20 cellular contexts compared by ENCODE assay signal in the genomic region with DNA sequence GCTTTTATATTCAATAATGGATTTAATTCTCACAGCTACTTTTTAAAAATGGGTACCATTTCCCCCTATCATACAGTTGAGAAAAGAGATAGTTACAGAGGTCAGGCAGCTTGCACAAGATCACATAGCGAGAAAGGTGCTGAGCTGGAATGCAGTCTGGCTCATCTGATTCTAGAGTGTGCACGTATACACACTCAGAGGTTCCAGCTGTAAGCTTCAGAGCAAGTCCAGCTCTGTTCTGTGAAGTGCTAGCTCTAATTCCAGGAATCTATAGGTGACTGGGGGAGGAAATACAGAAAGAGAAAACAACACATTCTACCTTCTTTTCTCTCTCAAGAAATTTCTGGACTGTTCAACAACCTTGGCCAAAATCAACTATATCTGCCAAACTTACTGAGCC.
DNase-seq lines count a peak whose midpoint lies in the region; ATAC-seq and TF ChIP-seq lines count a peak whose summit lies in the region.
"Had no signal": no experiment of that assay in that cellular context is flagged by ENCODE, and none has a peak within 500 bp of the region (broad histone marks: within the 10 kb centered on the region; RNA-seq: fewer than 3 reads in every experiment).

No MANE protein-coding gene starts in this region.

- H3K4me1 ChIP-seq in naive thymus-derived CD4-positive, alpha-beta T cell (ENCODE audit: control insufficient read depth in 2 of 2, insufficient read depth in 2 of 2, low read length in 2 of 2): peaks cover 0 to 33% of the 10 kb centered on the region in 2 donors
- no peaks in the 10 kb centered on the region for H3K4me1 ChIP-seq in testis
- H3K4me1 ChIP-seq: psoas muscle had no signal

- intact Hi-C loops in naive thymus-derived CD4-positive, alpha-beta T cell (cut with micrococcal nuclease): loop anchor here in 1 of 2 donors (1.0 to 2.0 kb wide), 3 partner anchors 8 to 34 kb away; no protein-coding TSS in a partner anchor
- intact Hi-C loops in testis (cut with DNase I; ENCODE audit: low total_unique reads): no loop called here

- no peak overlapping the region for H3K4me3 ChIP-seq in naive thymus-derived CD4-positive, alpha-beta T cell (ENCODE audit: low read length)
- H3K4me3 ChIP-seq in testis: no peak overlapping the region
- H3K4me3 ChIP-seq: body of pancreas, psoas muscle, thoracic aorta had no signal

- H3K27me3 Mint-ChIP-seq in activated naive CD4-positive, alpha-beta T cell treated with anti-CD3 and anti-CD28 coated beads, Interleukin-2, amount 50 U/mL, for 24 hours: no peaks in the 10 kb centered on the region
- no peaks in the 10 kb centered on the region for H3K27me3 Mint-ChIP-seq in activated naive CD8-positive, alpha-beta T cell
- no peaks in the 10 kb centered on the region for H3K27me3 Mint-ChIP-seq in naive thymus-derived CD4-positive, alpha-beta T cell
- H3K27me3 Mint-ChIP-seq in type B pancreatic cell: no peaks in the 10 kb centered on the region
- no peaks in the 10 kb centered on the region for H3K27me3 Mint-ChIP-seq in glutamatergic neuron (ENCODE audit: unreplicated experiment)

- H3K27ac Mint-ChIP-seq in activated naive CD4-positive, alpha-beta T cell treated with anti-CD3 and anti-CD28 coated beads, Interleukin-2, amount 50 U/mL, for 24 hours: peak overlapping the region; percentile 91
- peak overlapping the region; percentile 90 for H3K27ac Mint-ChIP-seq in activated naive CD8-positive, alpha-beta T cell
- peak overlapping the region in 8 of 9 donors; percentile 69 to 84 (median 74) for H3K27ac Mint-ChIP-seq in naive thymus-derived CD4-positive, alpha-beta T cell
- H3K27ac Mint-ChIP-seq in type B pancreatic cell: peak overlapping the region; percentile 42
- no peak overlapping the region for H3K27ac Mint-ChIP-seq in glutamatergic neuron (ENCODE audit: unreplicated experiment)
- H3K27ac Mint-ChIP-seq: T-helper 1 cell treated with Interleukin-12 subunit alpha and Interleukin-12 subunit beta and Interleukin-4 antibody, amounts not matched to agents 30 μg/mL and 1 μg/mL, for 36 hours had no signal

- ATAC-seq in naive thymus-derived CD4-positive, alpha-beta T cell: peak; percentile 36
- ATAC-seq in HG02852 (IDR thresholded peaks at IDR 0.05; ENCODE audit: unreplicated experiment): no peak
- ATAC-seq: body of pancreas, psoas muscle had no signal

- POLR2A ChIA-PET in naive thymus-derived CD4-positive, alpha-beta T cell (lab: Charles Lee): interaction anchor here (1.1 to 1.4 kb wide), 2 partner anchors 11 to 13 kb away, joined by 3 to 5 read pairs; no protein-coding TSS in a partner anchor

- H3K36me3 Mint-ChIP-seq in activated naive CD4-positive, alpha-beta T cell treated with anti-CD3 and anti-CD28 coated beads, Interleukin-2, amount 50 U/mL, for 24 hours: peaks cover 27% of the 10 kb centered on the region
- H3K36me3 Mint-ChIP-seq in activated naive CD8-positive, alpha-beta T cell: peaks cover 24% of the 10 kb centered on the region
- H3K36me3 Mint-ChIP-seq in naive thymus-derived CD4-positive, alpha-beta T cell: peaks cover 0 to 48% (median 25%) of the 10 kb centered on the region in 5 donors
- H3K36me3 Mint-ChIP-seq in type B pancreatic cell (peaks cover 30% of the 10 kb centered on the region), glutamatergic neuron (ENCODE audit: unreplicated experiment) (no peaks in the 10 kb centered on the region)

- TF ChIP-seq CTCF in type B pancreatic cell (conservative IDR thresholded peaks at IDR 0.05): no peak
- TF ChIP-seq CTCF in glutamatergic neuron (IDR thresholded peaks at IDR 0.05; ENCODE audit: partially characterized antibody, unreplicated experiment): no peak
- TF ChIP-seq CTCF in testis (IDR thresholded peaks at IDR 0.05): no peak

- CTCF ChIA-PET in naive thymus-derived CD4-positive, alpha-beta T cell (lab: Charles Lee): no interaction called here

- peak overlapping the region; percentile 50 for H3K27ac ChIP-seq in naive thymus-derived CD4-positive, alpha-beta T cell (ENCODE audit: low read depth, low read length)
- no peak overlapping the region for H3K27ac ChIP-seq in testis
- H3K27ac ChIP-seq: body of pancreas, C4-2B, neutrophil, psoas muscle, thoracic aorta had no signal

- TF ChIP-seq POLR2A in testis (IDR thresholded peaks at IDR 0.05): no peak

- H3K36me3 ChIP-seq in naive thymus-derived CD4-positive, alpha-beta T cell (ENCODE audit: control insufficient read depth in 2 of 3, insufficient read depth in 3 of 3, low read length in 3 of 3): peaks cover 0 to 19% (median 0%) of the 10 kb centered on the region in 3 experiments
- no peaks in the 10 kb centered on the region for H3K36me3 ChIP-seq in testis (ENCODE audit: low read depth, missing control alignments)
- H3K36me3 ChIP-seq: thoracic aorta had no signal

- no peaks in the 10 kb centered on the region for H3K9me3 ChIP-seq in naive thymus-derived CD4-positive, alpha-beta T cell (ENCODE audit: control insufficient read depth in 2 of 3, low read length in 3 of 3)
- H3K9me3 ChIP-seq in testis: no peaks in the 10 kb centered on the region
- H3K9me3 ChIP-seq: body of pancreas, neutrophil, psoas muscle, thoracic aorta had no signal

- H3K27me3 ChIP-seq in naive thymus-derived CD4-positive, alpha-beta T cell (ENCODE audit: control insufficient read depth in 2 of 2, insufficient read depth in 2 of 2, low read length in 2 of 2): no peaks in the 10 kb centered on the region
- H3K27me3 ChIP-seq in testis: no peaks in the 10 kb centered on the region
- H3K27me3 ChIP-seq: body of pancreas, neutrophil had no signal

- DNase-seq in activated naive CD4-positive, alpha-beta T cell (lab: John Stamatoyannopoulos, UW): no peak
- DNase-seq in naive thymus-derived CD4-positive, alpha-beta T cell: no peak
- DNase-seq in type B pancreatic cell (ENCODE audit: extremely low spot score, unreplicated experiment) (no peak), glutamatergic neuron (no peak), testis (no peak)
- DNase-seq: activated T-cell treated with anti-CD3 and anti-CD28 coated beads, Interleukin-2, amount 50 U/mL, for 48 hours; kidney glomerular epithelial cell; NCI-H1105 treated with DMSO at 0.1 percent for 48 hours; NCI-H2029 treated with DMSO at 0.1 percent for 48 hours; NCI-H82; psoas muscle; RPMI8226 had no signal

- WGBS in testis, 2 donors: 79 to 84% methylated on average over 2 of the region's 2 CpGs

- no peaks in the 10 kb centered on the region for H3K9me3 Mint-ChIP-seq in activated naive CD4-positive, alpha-beta T cell treated with anti-CD3 and anti-CD28 coated beads, Interleukin-2, amount 50 U/mL, for 24 hours
- peaks cover 3% of the 10 kb centered on the region for H3K9me3 Mint-ChIP-seq in activated naive CD8-positive, alpha-beta T cell (ENCODE audit: low read depth)
- peaks cover 0 to 2% (median 0%) of the 10 kb centered on the region in 11 donors for H3K9me3 Mint-ChIP-seq in naive thymus-derived CD4-positive, alpha-beta T cell
- H3K9me3 Mint-ChIP-seq in type B pancreatic cell: peaks cover 11% of the 10 kb centered on the region
- H3K9me3 Mint-ChIP-seq in glutamatergic neuron (ENCODE audit: unreplicated experiment): peaks cover 2% of the 10 kb centered on the region
- H3K9me3 Mint-ChIP-seq: T-helper 1 cell treated with Interleukin-12 subunit alpha and Interleukin-12 subunit beta and Interleukin-4 antibody, amounts not matched to agents 30 μg/mL and 1 μg/mL, for 36 hours had no signal

- H3K4me3 Mint-ChIP-seq in activated naive CD4-positive, alpha-beta T cell treated with anti-CD3 and anti-CD28 coated beads, Interleukin-2, amount 50 U/mL, for 24 hours: peak overlapping the region; percentile 11
- H3K4me3 Mint-ChIP-seq in activated naive CD8-positive, alpha-beta T cell: peak overlapping the region; percentile 52
- H3K4me3 Mint-ChIP-seq in naive thymus-derived CD4-positive, alpha-beta T cell: peak overlapping the region in 9 of 10 donors; percentile 14 to 66 (median 55)
- H3K4me3 Mint-ChIP-seq in type B pancreatic cell (no peak overlapping the region), glutamatergic neuron (ENCODE audit: unreplicated experiment) (no peak overlapping the region)
- H3K4me3 Mint-ChIP-seq: T-helper 1 cell treated with Interleukin-12 subunit alpha and Interleukin-12 subunit beta and Interleukin-4 antibody, amounts not matched to agents 30 μg/mL and 1 μg/mL, for 36 hours had no signal

- H3K4me1 Mint-ChIP-seq in activated naive CD4-positive, alpha-beta T cell treated with anti-CD3 and anti-CD28 coated beads, Interleukin-2, amount 50 U/mL, for 24 hours: peaks cover 79% of the 10 kb centered on the region
- H3K4me1 Mint-ChIP-seq in activated naive CD8-positive, alpha-beta T cell (ENCODE audit: low read depth): peaks cover 80% of the 10 kb centered on the region
- H3K4me1 Mint-ChIP-seq in naive thymus-derived CD4-positive, alpha-beta T cell: peaks cover 25 to 87% (median 78%) of the 10 kb centered on the region in 7 donors
- peaks cover 43% of the 10 kb centered on the region for H3K4me1 Mint-ChIP-seq in type B pancreatic cell (ENCODE audit: unreplicated experiment)
- peaks cover 6% of the 10 kb centered on the region for H3K4me1 Mint-ChIP-seq in glutamatergic neuron (ENCODE audit: low read depth, unreplicated experiment)

Comparison
In these comparisons a context has a peak if more than half of its experiments do, and no peak if none do; other contexts are left out.
1. H3K4me3 Mint-ChIP-seq: peak in activated naive CD4-positive, alpha-beta T cell treated with anti-CD3 and anti-CD28 coated beads, Interleukin-2, amount 50 U/mL, for 24 hours (single experiment), activated naive CD8-positive, alpha-beta T cell (single experiment) and naive thymus-derived CD4-positive, alpha-beta T cell (9 of 10); none in type B pancreatic cell (single experiment) and glutamatergic neuron (single experiment).